Comparison of ENCODE assay signal across 1 cellular context in the genomic region with DNA sequence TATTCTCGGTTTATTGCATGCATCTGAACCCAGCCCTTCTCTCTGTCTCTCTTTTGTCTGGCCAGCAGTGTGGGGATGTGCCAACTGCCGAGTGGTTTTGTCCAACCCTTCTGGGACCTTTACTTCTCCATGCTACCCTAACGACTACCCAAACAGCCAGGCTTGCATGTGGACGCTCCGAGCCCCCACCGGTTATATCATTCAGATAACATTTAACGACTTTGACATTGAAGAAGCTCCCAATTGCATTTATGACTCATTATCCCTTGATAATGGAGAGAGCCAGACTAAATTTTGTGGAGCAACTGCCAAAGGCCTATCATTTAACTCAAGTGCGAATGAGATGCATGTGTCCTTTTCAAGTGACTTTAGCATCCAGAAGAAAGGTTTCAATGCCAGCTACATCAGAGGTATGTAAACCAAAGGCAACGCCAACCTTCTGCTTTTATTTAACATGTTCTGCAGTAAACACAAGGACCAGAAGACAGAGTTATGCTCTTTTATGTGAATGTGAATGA.
TF ChIP-seq lines count a peak whose summit lies in the region.

No MANE protein-coding gene starts in this region.

TF ChIP-seq in WTC11, 78 proteins besides CTCF, POLR2A, EP300 and RAD21 (continued from another document):
- TF ChIP-seq, protein P1, sequence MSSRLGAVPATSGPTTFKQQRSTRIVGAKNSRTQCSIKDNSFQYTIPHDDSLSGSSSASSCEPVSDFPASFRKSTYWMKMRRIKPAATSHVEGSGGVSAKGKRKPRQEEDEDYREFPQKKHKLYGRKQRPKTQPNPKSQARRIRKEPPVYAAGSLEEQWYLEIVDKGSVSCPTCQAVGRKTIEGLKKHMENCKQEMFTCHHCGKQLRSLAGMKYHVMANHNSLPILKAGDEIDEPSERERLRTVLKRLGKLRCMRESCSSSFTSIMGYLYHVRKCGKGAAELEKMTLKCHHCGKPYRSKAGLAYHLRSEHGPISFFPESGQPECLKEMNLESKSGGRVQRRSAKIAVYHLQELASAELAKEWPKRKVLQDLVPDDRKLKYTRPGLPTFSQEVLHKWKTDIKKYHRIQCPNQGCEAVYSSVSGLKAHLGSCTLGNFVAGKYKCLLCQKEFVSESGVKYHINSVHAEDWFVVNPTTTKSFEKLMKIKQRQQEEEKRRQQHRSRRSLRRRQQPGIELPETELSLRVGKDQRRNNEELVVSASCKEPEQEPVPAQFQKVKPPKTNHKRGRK (CRISPR knock-in tag; IDR thresholded peaks at IDR 0.05; ENCODE audit: borderline replicate concordance), result no peak
- TF ChIP-seq RELA (CRISPR knock-in tag; IDR thresholded peaks at IDR 0.05; ENCODE audit: borderline replicate concordance) (no peak), NR1H2 (CRISPR knock-in tag; IDR thresholded peaks at IDR 0.05) (no peak), SMAD4 (CRISPR knock-in tag; IDR thresholded peaks at IDR 0.05) (no peak), ZNF416 (CRISPR knock-in tag; IDR thresholded peaks at IDR 0.05) (no peak), SP1 (CRISPR knock-in tag; conservative IDR thresholded peaks at IDR 0.05) (no peak), ZNF138 (CRISPR knock-in tag; conservative IDR thresholded peaks at IDR 0.05) (no peak), FOXJ3 (CRISPR knock-in tag; IDR thresholded peaks at IDR 0.05; ENCODE audit: borderline replicate concordance) (no peak), FOXK1 (CRISPR knock-in tag; IDR thresholded peaks at IDR 0.05) (no peak), ZNF219 (CRISPR knock-in tag; IDR thresholded peaks at IDR 0.05; ENCODE audit: borderline replicate concordance) (no peak), NR2C2 (CRISPR knock-in tag; IDR thresholded peaks at IDR 0.05) (no peak), RORB (CRISPR knock-in tag; IDR thresholded peaks at IDR 0.05) (no peak), ZNF423 (CRISPR knock-in tag; IDR thresholded peaks at IDR 0.05) (no peak), CREM (CRISPR knock-in tag; IDR thresholded peaks at IDR 0.05) (no peak)
- TF ChIP-seq, protein P2, sequence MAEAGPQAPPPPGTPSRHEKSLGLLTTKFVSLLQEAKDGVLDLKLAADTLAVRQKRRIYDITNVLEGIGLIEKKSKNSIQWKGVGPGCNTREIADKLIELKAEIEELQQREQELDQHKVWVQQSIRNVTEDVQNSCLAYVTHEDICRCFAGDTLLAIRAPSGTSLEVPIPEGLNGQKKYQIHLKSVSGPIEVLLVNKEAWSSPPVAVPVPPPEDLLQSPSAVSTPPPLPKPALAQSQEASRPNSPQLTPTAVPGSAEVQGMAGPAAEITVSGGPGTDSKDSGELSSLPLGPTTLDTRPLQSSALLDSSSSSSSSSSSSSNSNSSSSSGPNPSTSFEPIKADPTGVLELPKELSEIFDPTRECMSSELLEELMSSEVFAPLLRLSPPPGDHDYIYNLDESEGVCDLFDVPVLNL (CRISPR knock-in tag; IDR thresholded peaks at IDR 0.05; ENCODE audit: borderline replicate concordance, low read depth), result no peak
- TF ChIP-seq, protein P3, sequence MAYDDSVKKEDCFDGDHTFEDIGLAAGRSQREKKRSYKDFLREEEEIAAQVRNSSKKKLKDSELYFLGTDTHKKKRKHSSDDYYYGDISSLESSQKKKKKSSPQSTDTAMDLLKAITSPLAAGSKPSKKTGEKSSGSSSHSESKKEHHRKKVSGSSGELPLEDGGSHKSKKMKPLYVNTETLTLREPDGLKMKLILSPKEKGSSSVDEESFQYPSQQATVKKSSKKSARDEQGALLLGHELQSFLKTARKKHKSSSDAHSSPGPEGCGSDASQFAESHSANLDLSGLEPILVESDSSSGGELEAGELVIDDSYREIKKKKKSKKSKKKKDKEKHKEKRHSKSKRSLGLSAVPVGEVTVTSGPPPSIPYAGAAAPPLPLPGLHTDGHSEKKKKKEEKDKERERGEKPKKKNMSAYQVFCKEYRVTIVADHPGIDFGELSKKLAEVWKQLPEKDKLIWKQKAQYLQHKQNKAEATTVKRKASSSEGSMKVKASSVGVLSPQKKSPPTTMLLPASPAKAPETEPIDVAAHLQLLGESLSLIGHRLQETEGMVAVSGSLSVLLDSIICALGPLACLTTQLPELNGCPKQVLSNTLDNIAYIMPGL (CRISPR knock-in tag; IDR thresholded peaks at IDR 0.05), result no peak
- TF ChIP-seq, protein P4, sequence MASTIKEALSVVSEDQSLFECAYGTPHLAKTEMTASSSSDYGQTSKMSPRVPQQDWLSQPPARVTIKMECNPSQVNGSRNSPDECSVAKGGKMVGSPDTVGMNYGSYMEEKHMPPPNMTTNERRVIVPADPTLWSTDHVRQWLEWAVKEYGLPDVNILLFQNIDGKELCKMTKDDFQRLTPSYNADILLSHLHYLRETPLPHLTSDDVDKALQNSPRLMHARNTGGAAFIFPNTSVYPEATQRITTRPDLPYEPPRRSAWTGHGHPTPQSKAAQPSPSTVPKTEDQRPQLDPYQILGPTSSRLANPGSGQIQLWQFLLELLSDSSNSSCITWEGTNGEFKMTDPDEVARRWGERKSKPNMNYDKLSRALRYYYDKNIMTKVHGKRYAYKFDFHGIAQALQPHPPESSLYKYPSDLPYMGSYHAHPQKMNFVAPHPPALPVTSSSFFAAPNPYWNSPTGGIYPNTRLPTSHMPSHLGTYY (CRISPR knock-in tag; IDR thresholded peaks at IDR 0.05), result no peak
TF ChIP-seq in WTC11: peak in this region for 0.
